14 cellular contexts compared by ENCODE assay signal in genomic region chr4:112819729-112820128, GRCh38.
"Had no signal": no experiment of that assay in that cellular context is flagged by ENCODE, and none has a peak within 500 bp of the region (broad histone marks: within the 10 kb centered on the region; RNA-seq: fewer than 3 reads in every experiment).

No MANE protein-coding gene starts in this region.

- H3K36me3 ChIP-seq: cardiac muscle cell, stomach, upper lobe of right lung had no signal

- H3K36me3 Mint-ChIP-seq: T-cell had no signal

- H3K27ac ChIP-seq: cardiac muscle cell, upper lobe of right lung had no signal

- H3K4me1 ChIP-seq: testis, upper lobe of right lung had no signal

- H3K27me3 ChIP-seq: cardiac muscle cell, stomach, testis had no signal

- H3K4me3 ChIP-seq: cardiac muscle cell, stomach, testis, upper lobe of right lung had no signal

- DNase-seq: activated CD4-positive, CD25-positive, alpha-beta regulatory T cell treated with anti-CD3 and anti-CD28 coated beads, Interleukin-2, amount 50 U/mL, for 72 hours; activated naive CD4-positive, alpha-beta T cell treated with anti-CD3 and anti-CD28 coated beads for 36 hours; mesendoderm; retina; stimulated activated CD4-positive, alpha-beta T cell treated with anti-CD3 and anti-CD28 coated beads, Interleukin-12 subunit alpha, Interleukin-12 subunit beta, amount 100 ng/mL, for 4 hours; stimulated activated CD4-positive, alpha-beta T cell treated with anti-CD3 and anti-CD28 coated beads, Interleukin-2, amount 100 ng/mL, for 24 hours; stomach; T-cell; T-helper 9 cell; testis; upper lobe of right lung had no signal

- H3K9me3 ChIP-seq: stomach, testis, upper lobe of right lung had no signal

- H3K4me3 Mint-ChIP-seq: T-cell had no signal

- ATAC-seq: esophagus mucosa, T-cell, upper lobe of right lung had no signal

- H3K27ac Mint-ChIP-seq: activated naive CD4-positive, alpha-beta T cell treated with anti-CD3 and anti-CD28 coated beads for 36 hours; activated T-helper 1 cell treated with anti-CD3 and anti-CD28 coated beads, Interleukin-12 subunit alpha, Interleukin-12 subunit beta, Interleukin-2, Interleukin-4 antibody, amounts not matched to agents 30 ng/mL and 10 ng/mL and 1 ng/mL, durations not matched to agents 14 hours and 24 hours and 36 hours; T-cell had no signal

- H3K9me3 Mint-ChIP-seq: activated naive CD4-positive, alpha-beta T cell treated with anti-CD3 and anti-CD28 coated beads for 36 hours; activated T-helper 1 cell treated with anti-CD3 and anti-CD28 coated beads, Interleukin-12 subunit alpha, Interleukin-12 subunit beta, Interleukin-2, Interleukin-4 antibody, amounts not matched to agents 30 ng/mL and 10 ng/mL and 1 ng/mL, durations not matched to agents 14 hours and 24 hours and 36 hours; T-cell had no signal
